1 cellular context compared by ENCODE assay signal in genomic region chr5:95715799-95716461, GRCh38.
TF ChIP-seq lines count a peak whose summit lies in the region.

No MANE protein-coding gene starts in this region.

TF ChIP-seq in IMR-90, 13 proteins besides CTCF, POLR2A, EP300 and RAD21:
- TF ChIP-seq FOS (IDR thresholded peaks at IDR 0.05; ENCODE audit: low read depth, low read length) (peak; percentile 77; the same call in 1 of the 2 replicates), BHLHE40 (IDR thresholded peaks at IDR 0.05; ENCODE audit: low read depth, low read length) (peak; percentile 42; the same call in 1 of the 2 replicates), CEBPB (IDR thresholded peaks at IDR 0.05; ENCODE audit: low read depth, low read length) (peak; percentile 32; the same call in 1 of the 2 replicates), RCOR1 (IDR thresholded peaks at IDR 0.05; ENCODE audit: insufficient replicate concordance, low read length) (no peak)
